In genomic region chr14:79405511-79405910, GRCh38 we compare ENCODE assay signal across 16 cellular contexts.
DNase-seq lines count a peak whose midpoint lies in the region; ATAC-seq and TF ChIP-seq lines count a peak whose summit lies in the region.
"Had no signal": no experiment of that assay in that cellular context is flagged by ENCODE, and none has a peak within 500 bp of the region (broad histone marks: within the 10 kb centered on the region; RNA-seq: fewer than 3 reads in every experiment).

No MANE protein-coding gene starts in this region.

- TF ChIP-seq CTCF in glutamatergic neuron (IDR thresholded peaks at IDR 0.05; ENCODE audit: partially characterized antibody, unreplicated experiment) (no peak), neural cell (IDR thresholded peaks at IDR 0.05; ENCODE audit: poor library complexity, severe bottlenecking) (no peak)

- H3K27ac Mint-ChIP-seq in glutamatergic neuron (ENCODE audit: unreplicated experiment): peak overlapping the region; percentile 31
- no peak overlapping the region for H3K27ac Mint-ChIP-seq in CD8-positive, alpha-beta memory T cell
- no peak overlapping the region for H3K27ac Mint-ChIP-seq in activated T-cell treated with anti-CD3 and anti-CD28 coated beads, Interleukin-2, amount 50 U/mL, for 72 hours
- H3K27ac Mint-ChIP-seq: CD4-positive, alpha-beta T cell had no signal

- peaks cover 13% of the 10 kb centered on the region for H3K4me1 Mint-ChIP-seq in glutamatergic neuron (ENCODE audit: low read depth, unreplicated experiment)
- H3K4me1 Mint-ChIP-seq in CD8-positive, alpha-beta memory T cell: no peaks in the 10 kb centered on the region
- no peaks in the 10 kb centered on the region for H3K4me1 Mint-ChIP-seq in activated T-cell treated with anti-CD3 and anti-CD28 coated beads, Interleukin-2, amount 50 U/mL, for 72 hours (ENCODE audit: low read depth)

- peak overlapping the region; percentile 7 for H3K9ac ChIP-seq in neural cell (ENCODE audit: low read length)
- H3K9ac ChIP-seq: GM23248 had no signal

- H3K36me3 ChIP-seq in neural cell (ENCODE audit: insufficient read depth, low read length): no peaks in the 10 kb centered on the region
- H3K36me3 ChIP-seq in CD8-positive, alpha-beta memory T cell (ENCODE audit: insufficient read depth, low read length): no peaks in the 10 kb centered on the region
- H3K36me3 ChIP-seq: HAP-1 had no signal

- in situ Hi-C loops in SK-MEL-5 (cut with HindIII; ENCODE audit: low pct_unique_long_range_greater_than_20kb, low sequenced_read_pairs): no loop called here

- POLR2A ChIA-PET in CD8-positive, alpha-beta memory T cell (lab: Charles Lee): no interaction called here

- H3K36me3 Mint-ChIP-seq in glutamatergic neuron (ENCODE audit: unreplicated experiment): no peaks in the 10 kb centered on the region
- H3K36me3 Mint-ChIP-seq in CD8-positive, alpha-beta memory T cell: no peaks in the 10 kb centered on the region
- H3K36me3 Mint-ChIP-seq in activated T-cell treated with anti-CD3 and anti-CD28 coated beads, Interleukin-2, amount 50 U/mL, for 72 hours (ENCODE audit: insufficient read depth in 2 of 2): no peaks in the 10 kb centered on the region

- H3K9me2 ChIP-seq in neural cell (ENCODE audit: insufficient read depth, low read length): no peaks in the 10 kb centered on the region

- H3F3A ChIP-seq in neural cell (ENCODE audit: insufficient read depth, low read length, poor library complexity, severe bottlenecking): no peaks in the 10 kb centered on the region

- peaks cover 14% of the 10 kb centered on the region for H3K79me2 ChIP-seq in neural cell (replicated peaks; ENCODE audit: insufficient read depth, low read length)

- H3K4me3 ChIP-seq in neural cell (ENCODE audit: low read length): peak overlapping the region; percentile 49
- no peak overlapping the region for H3K4me3 ChIP-seq in CD8-positive, alpha-beta memory T cell (ENCODE audit: low read length)
- H3K4me3 ChIP-seq: GM12878, GM23248, HAP-1 had no signal

- CTCF ChIA-PET in CD8-positive, alpha-beta memory T cell (lab: Charles Lee): no interaction called here

- H3K4me1 ChIP-seq in CD8-positive, alpha-beta memory T cell (ENCODE audit: insufficient read depth, low read length): no peaks in the 10 kb centered on the region
- H3K4me1 ChIP-seq: HAP-1 had no signal

- no peaks in the 10 kb centered on the region for H3K9me3 ChIP-seq in neural cell (ENCODE audit: low read length)
- H3K9me3 ChIP-seq in CD8-positive, alpha-beta memory T cell (ENCODE audit: low read length): no peaks in the 10 kb centered on the region
- H3K9me3 ChIP-seq: HAP-1 had no signal

- TF ChIP-seq RAD21 in neural cell (conservative IDR thresholded peaks at IDR 0.05): no peak

- H3K27me3 ChIP-seq in neural cell (ENCODE audit: insufficient read depth, low read depth, low read length): no peaks in the 10 kb centered on the region
- H3K27me3 ChIP-seq in CD8-positive, alpha-beta memory T cell (ENCODE audit: insufficient read depth, low read length, poor library complexity, severe bottlenecking): no peaks in the 10 kb centered on the region

- no peaks in the 10 kb centered on the region for H4K20me1 ChIP-seq in neural cell (ENCODE audit: insufficient read depth)

- H3K27me3 Mint-ChIP-seq in glutamatergic neuron (ENCODE audit: unreplicated experiment): peaks cover 1% of the 10 kb centered on the region
- no peaks in the 10 kb centered on the region for H3K27me3 Mint-ChIP-seq in CD8-positive, alpha-beta memory T cell
- no peaks in the 10 kb centered on the region for H3K27me3 Mint-ChIP-seq in activated T-cell treated with anti-CD3 and anti-CD28 coated beads, Interleukin-2, amount 50 U/mL, for 72 hours (ENCODE audit: low read depth)
- H3K27me3 Mint-ChIP-seq: CD4-positive, alpha-beta T cell had no signal

- H3K9me3 Mint-ChIP-seq in glutamatergic neuron (ENCODE audit: unreplicated experiment): no peaks in the 10 kb centered on the region
- peaks cover 0 to 6% (median 3%) of the 10 kb centered on the region in 5 donors for H3K9me3 Mint-ChIP-seq in CD8-positive, alpha-beta memory T cell
- H3K9me3 Mint-ChIP-seq in activated T-cell treated with anti-CD3 and anti-CD28 coated beads, Interleukin-2, amount 50 U/mL, for 72 hours: no peaks in the 10 kb centered on the region

- ATAC-seq in HG03025 (IDR thresholded peaks at IDR 0.05; ENCODE audit: low FRiP score, unreplicated experiment): no peak
- ATAC-seq in activated T-cell treated with anti-CD3 and anti-CD28 coated beads, Interleukin-2, amount 50 U/mL, for 72 hours (replicated peaks in 1 of 2): no peak
- ATAC-seq: GM12878 had no signal

- H3K4me3 Mint-ChIP-seq in glutamatergic neuron (ENCODE audit: unreplicated experiment): no peak overlapping the region
- H3K4me3 Mint-ChIP-seq in CD8-positive, alpha-beta memory T cell: no peak overlapping the region
- H3K4me3 Mint-ChIP-seq in activated T-cell treated with anti-CD3 and anti-CD28 coated beads, Interleukin-2, amount 50 U/mL, for 72 hours: no peak overlapping the region
- H3K4me3 Mint-ChIP-seq: CD4-positive, alpha-beta T cell had no signal

- TF ChIP-seq EP300 in neural cell (conservative IDR thresholded peaks at IDR 0.05; ENCODE audit: poor library complexity, severe bottlenecking): no peak

- no peak overlapping the region for H2AFZ ChIP-seq in neural cell (ENCODE audit: low read depth, low read length)
- H2AFZ ChIP-seq: GM23248 had no signal

- H3K27ac ChIP-seq in neural cell (ENCODE audit: low read length): peak overlapping the region; percentile 69
- H3K27ac ChIP-seq in CD8-positive, alpha-beta memory T cell (ENCODE audit: low read depth, low read length): no peak overlapping the region
- H3K27ac ChIP-seq: C4-2B, GM23248 had no signal

- peak overlapping the region; percentile 42 for H3K4me2 ChIP-seq in neural cell (ENCODE audit: low read length)

- peak; percentile 79 for DNase-seq in SK-MEL-5 (ENCODE audit: low read depth, low spot score)
- DNase-seq in glutamatergic neuron: no peak
- DNase-seq in NCI-H446 treated with DMSO at 0.1 percent for 48 hours (lab: John Stamatoyannopoulos, UW): no peak
- no peak for DNase-seq in CD8-positive, alpha-beta memory T cell
- no peak for DNase-seq in activated T-cell treated with anti-CD3 and anti-CD28 coated beads, Interleukin-2, amount 50 U/mL, for 72 hours
- DNase-seq: ACHN; Calu3; CD4-positive, alpha-beta T cell; DND-41; EL; GM23248 had no signal

TF ChIP-seq in neural cell, 6 proteins besides CTCF, POLR2A, EP300 and RAD21:
- TF ChIP-seq POLR2AphosphoS5 (IDR thresholded peaks at IDR 0.05) (no peak), TAF1 (IDR thresholded peaks at IDR 0.05; ENCODE audit: low read depth) (no peak), EZH2 (IDR thresholded peaks at IDR 0.05; ENCODE audit: borderline replicate concordance, insufficient read depth, low read length, poor library complexity, severe bottlenecking) (no peak), SMC3 (conservative IDR thresholded peaks at IDR 0.05; ENCODE audit: poor library complexity) (no peak), MXI1 (conservative IDR thresholded peaks at IDR 0.05; ENCODE audit: poor library complexity, severe bottlenecking) (no peak)
- TF ChIP-seq, protein P1, sequence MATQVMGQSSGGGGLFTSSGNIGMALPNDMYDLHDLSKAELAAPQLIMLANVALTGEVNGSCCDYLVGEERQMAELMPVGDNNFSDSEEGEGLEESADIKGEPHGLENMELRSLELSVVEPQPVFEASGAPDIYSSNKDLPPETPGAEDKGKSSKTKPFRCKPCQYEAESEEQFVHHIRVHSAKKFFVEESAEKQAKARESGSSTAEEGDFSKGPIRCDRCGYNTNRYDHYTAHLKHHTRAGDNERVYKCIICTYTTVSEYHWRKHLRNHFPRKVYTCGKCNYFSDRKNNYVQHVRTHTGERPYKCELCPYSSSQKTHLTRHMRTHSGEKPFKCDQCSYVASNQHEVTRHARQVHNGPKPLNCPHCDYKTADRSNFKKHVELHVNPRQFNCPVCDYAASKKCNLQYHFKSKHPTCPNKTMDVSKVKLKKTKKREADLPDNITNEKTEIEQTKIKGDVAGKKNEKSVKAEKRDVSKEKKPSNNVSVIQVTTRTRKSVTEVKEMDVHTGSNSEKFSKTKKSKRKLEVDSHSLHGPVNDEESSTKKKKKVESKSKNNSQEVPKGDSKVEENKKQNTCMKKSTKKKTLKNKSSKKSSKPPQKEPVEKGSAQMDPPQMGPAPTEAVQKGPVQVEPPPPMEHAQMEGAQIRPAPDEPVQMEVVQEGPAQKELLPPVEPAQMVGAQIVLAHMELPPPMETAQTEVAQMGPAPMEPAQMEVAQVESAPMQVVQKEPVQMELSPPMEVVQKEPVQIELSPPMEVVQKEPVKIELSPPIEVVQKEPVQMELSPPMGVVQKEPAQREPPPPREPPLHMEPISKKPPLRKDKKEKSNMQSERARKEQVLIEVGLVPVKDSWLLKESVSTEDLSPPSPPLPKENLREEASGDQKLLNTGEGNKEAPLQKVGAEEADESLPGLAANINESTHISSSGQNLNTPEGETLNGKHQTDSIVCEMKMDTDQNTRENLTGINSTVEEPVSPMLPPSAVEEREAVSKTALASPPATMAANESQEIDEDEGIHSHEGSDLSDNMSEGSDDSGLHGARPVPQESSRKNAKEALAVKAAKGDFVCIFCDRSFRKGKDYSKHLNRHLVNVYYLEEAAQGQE (IDR thresholded peaks at IDR 0.05; ENCODE audit: borderline replicate concordance): no peak
